Comparison of ENCODE assay signal across 16 cellular contexts in genomic region chr1:114259517-114260160, GRCh38.
"Had no signal": no experiment of that assay in that cellular context is flagged by ENCODE, and none has a peak within 500 bp of the region (broad histone marks: within the 10 kb centered on the region; RNA-seq: fewer than 3 reads in every experiment).

No MANE protein-coding gene starts in this region.

- H3K9me3 Mint-ChIP-seq: neural crest cell, type B pancreatic cell had no signal

- H3K27me3 ChIP-seq: gastrocnemius medialis, thyroid gland had no signal

- ATAC-seq: esophagus mucosa; left colon; natural killer cell; stimulated activated effector memory CD8-positive, alpha-beta T cell treated with anti-CD3 and anti-CD28 coated beads, Interleukin-12 subunit alpha, Interleukin-12 subunit beta, amount 100 ng/mL, for 72 hours; stimulated activated naive CD8-positive, alpha-beta T cell treated with anti-CD3 and anti-CD28 coated beads, Interleukin-15, Interleukin-2, amounts not matched to agents 100 U/mL and 50 U/mL, for 24 hours had no signal

- H3K4me1 ChIP-seq: suprapubic skin, thyroid gland had no signal

- DNase-seq: effector memory CD4-positive, alpha-beta T cell; gastrocnemius medialis; kidney; left colon; mammary epithelial cell; natural killer cell; posterior cingulate gyrus; stimulated activated CD4-positive, alpha-beta T cell treated with anti-CD3 and anti-CD28 coated beads, Interleukin-4, amount 100 ng/mL, for 1 hour; stimulated activated CD8-positive, alpha-beta memory T cell treated with anti-CD3 and anti-CD28 coated beads, Interleukin-4, amount 100 ng/mL, for 48 hours; stimulated activated naive CD8-positive, alpha-beta T cell treated with anti-CD3 and anti-CD28 coated beads, Interleukin-15, Interleukin-2, amounts not matched to agents 100 U/mL and 50 U/mL, for 24 hours; thyroid gland had no signal

- H3K4me3 Mint-ChIP-seq: natural killer cell; neural crest cell; stimulated activated effector memory CD8-positive, alpha-beta T cell treated with anti-CD3 and anti-CD28 coated beads, Interleukin-12 subunit alpha, Interleukin-12 subunit beta, amount 100 ng/mL, for 72 hours; type B pancreatic cell had no signal

- H3K27ac Mint-ChIP-seq: natural killer cell; stimulated activated effector memory CD8-positive, alpha-beta T cell treated with anti-CD3 and anti-CD28 coated beads, Interleukin-12 subunit alpha, Interleukin-12 subunit beta, amount 100 ng/mL, for 72 hours; type B pancreatic cell had no signal

- H3K4me3 ChIP-seq: gastrocnemius medialis, suprapubic skin, thyroid gland had no signal

- H3K27ac ChIP-seq: suprapubic skin, thyroid gland had no signal

- H3K4me1 Mint-ChIP-seq: neural crest cell; stimulated activated effector memory CD8-positive, alpha-beta T cell treated with anti-CD3 and anti-CD28 coated beads, Interleukin-12 subunit alpha, Interleukin-12 subunit beta, amount 100 ng/mL, for 72 hours had no signal

- H3K36me3 ChIP-seq: gastrocnemius medialis, suprapubic skin, thyroid gland had no signal

- H3K9me3 ChIP-seq: gastrocnemius medialis, suprapubic skin, thyroid gland had no signal

- H3K36me3 Mint-ChIP-seq: stimulated activated effector memory CD8-positive, alpha-beta T cell treated with anti-CD3 and anti-CD28 coated beads, Interleukin-12 subunit alpha, Interleukin-12 subunit beta, amount 100 ng/mL, for 72 hours; type B pancreatic cell had no signal
